ENCODE assay signal across 32 cellular contexts in the genomic region with DNA sequence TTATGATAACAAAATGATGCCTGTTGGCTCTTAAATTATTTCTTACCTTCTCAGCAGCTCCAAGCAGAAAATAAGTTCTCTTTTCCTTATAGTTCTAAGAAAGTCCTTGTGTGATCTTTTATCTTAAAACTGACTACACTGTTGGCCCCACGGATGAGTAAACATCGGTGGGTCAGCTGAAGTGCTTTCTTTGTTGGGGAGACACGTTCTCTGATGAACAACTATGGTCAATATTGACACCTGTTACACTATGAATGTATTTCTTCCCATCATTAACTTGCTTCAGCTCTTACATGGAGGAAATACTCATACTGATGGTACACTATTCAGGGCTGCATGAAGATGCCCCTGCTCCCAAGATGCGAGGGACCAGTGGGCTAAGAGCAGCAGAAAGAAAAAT.
"Had no signal": no experiment of that assay in that cellular context is flagged by ENCODE, and none has a peak within 500 bp of the region (broad histone marks: within the 10 kb centered on the region; RNA-seq: fewer than 3 reads in every experiment).

No MANE protein-coding gene starts in this region.

- DNase-seq: Kasumi-1, MG63, NCI-H1048, NCI-H1092 treated with DMSO at 0.1 percent for 48 hours, NCI-H1105 treated with DMSO at 0.1 percent for 48 hours, NCI-H1417, NCI-H1436, NCI-H146, NCI-H1694, NCI-H187, NCI-H1930, NCI-H2029 treated with DMSO at 0.1 percent for 48 hours, NCI-H2081 treated with DMSO at 0.1 percent for 48 hours, NCI-H2107, NCI-H2171, NCI-H226, NCI-H446 treated with DMSO at 0.1 percent for 48 hours, NCI-H510A, NCI-H524, NCI-H526, NCI-H69, NCI-H748 treated with DMSO at 0.1 percent for 48 hours, PC-9, SHP77, SIG-M5, SJCRH30, T-cell had no signal

- H3K27me3 ChIP-seq: MG63, SJCRH30 had no signal

- H3K4me2 ChIP-seq: PC-9 had no signal

- H2AFZ ChIP-seq: PC-9 had no signal

- H3K9me3 Mint-ChIP-seq: T-cell had no signal

- H3K27ac Mint-ChIP-seq: T-cell had no signal

- H3K4me1 ChIP-seq: SJCRH30 had no signal

- H3K27ac ChIP-seq: PC-9, RWPE1, SJCRH30, SK-N-MC had no signal

- H3K36me3 ChIP-seq: MG63, SJCRH30 had no signal

- ATAC-seq: Panc1, Right ventricle myocardium inferior, SK-N-SH treated with all-trans-retinoic acid at 6 μM for 48 hours, T-cell had no signal

- H3K4me3 ChIP-seq: MG63, PC-9, SJCRH30, SK-N-MC had no signal

- H3K9me3 ChIP-seq: MG63, SJCRH30 had no signal

- H3K4me1 Mint-ChIP-seq: T-cell had no signal

- H3K4me3 Mint-ChIP-seq: T-cell had no signal

- H3K36me3 Mint-ChIP-seq: T-cell had no signal
